Comparison of ENCODE assay signal across 22 cellular contexts in the genomic region with DNA sequence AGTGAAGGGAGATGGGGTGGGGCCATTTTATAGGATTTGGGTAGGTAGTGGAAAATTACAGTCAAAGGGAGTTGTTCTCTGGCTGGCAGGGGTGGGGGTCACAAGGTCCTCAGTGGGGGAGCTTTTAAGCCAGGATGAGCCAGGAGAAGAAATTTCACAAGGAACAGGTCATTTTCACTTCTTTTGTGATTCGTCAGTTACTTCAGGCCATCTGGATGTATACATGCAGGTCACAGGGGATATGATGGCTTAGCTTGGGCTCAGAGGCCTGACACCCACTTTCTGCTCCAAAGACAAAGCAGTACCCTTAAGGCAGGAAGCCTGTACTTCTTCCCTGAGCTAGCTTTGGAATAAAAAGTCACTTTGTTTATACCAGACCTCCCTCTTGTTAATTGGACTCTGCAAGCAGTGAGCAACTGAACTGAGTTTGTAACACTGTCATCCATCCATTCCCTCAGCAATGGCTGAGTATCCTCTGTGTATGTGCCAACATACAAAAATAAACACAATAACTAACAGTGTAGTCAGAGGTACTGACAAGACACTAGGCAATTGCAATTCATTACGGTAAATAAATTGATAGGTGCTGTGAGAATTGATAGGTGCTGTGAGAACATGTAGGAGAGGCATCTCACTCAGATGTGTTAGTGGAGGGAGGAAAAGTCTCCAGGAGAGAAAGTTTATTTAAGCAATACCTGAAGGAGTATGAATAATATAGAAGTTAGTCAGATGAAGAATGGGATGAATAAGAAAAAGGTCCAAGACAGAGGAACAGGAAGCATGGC. TPM values are rescaled to one million over a fixed set of nuclear protein-coding genes. Genes with fewer than 3 reads are reported as not detected.
DNase-seq lines count a peak whose midpoint lies in the region; ATAC-seq and TF ChIP-seq lines count a peak whose summit lies in the region.
"Had no signal": no experiment of that assay in that cellular context is flagged by ENCODE, and none has a peak within 500 bp of the region (broad histone marks: within the 10 kb centered on the region; RNA-seq: fewer than 3 reads in every experiment).

No MANE protein-coding gene starts in this region.

- H3K4me2 ChIP-seq in PC-9: no peak overlapping the region

- peak overlapping the region in 1 of 12 donors; percentile 39 for H3K27ac ChIP-seq in heart left ventricle
- H3K27ac ChIP-seq in PC-9: no peak overlapping the region
- peak overlapping the region; percentile 47 for H3K27ac ChIP-seq in iPS-18a (ENCODE audit: low read length)
- H3K27ac ChIP-seq in uterus: peak overlapping the region; percentile 75 to 91
- H3K27ac ChIP-seq: psoas muscle, testis had no signal

- no peaks in the 10 kb centered on the region for H3K9me3 ChIP-seq in heart left ventricle
- H3K9me3 ChIP-seq in PC-9 (ENCODE audit: insufficient read depth, low read depth): no peaks in the 10 kb centered on the region
- H3K9me3 ChIP-seq in iPS-18a (ENCODE audit: control insufficient read depth, low read depth, low read length): no peaks in the 10 kb centered on the region
- no peaks in the 10 kb centered on the region for H3K9me3 ChIP-seq in uterus
- H3K9me3 ChIP-seq: MG63, psoas muscle, testis had no signal

- TF ChIP-seq POLR2A in heart left ventricle (IDR thresholded peaks at IDR 0.05) (no peak), uterus (IDR thresholded peaks at IDR 0.05) (no peak)

- no peaks in the 10 kb centered on the region for H3F3A ChIP-seq in PC-9 (ENCODE audit: insufficient read depth, low read depth)

- intact Hi-C loops in heart left ventricle (cut with DNase I): loop anchor here in 1 of 10 donors (10.0 kb wide), 1 partner anchor 159 kb away; the partner anchor contains the start of gene RGS13
- intact Hi-C loops in Right ventricle myocardium inferior (cut with DNase I): no loop called here
- intact Hi-C loops in PC-9 (cut with micrococcal nuclease; ENCODE audit: unreplicated experiment): no loop called here
- intact Hi-C loops in uterus (cut with DNase I; ENCODE audit: low total_unique reads): no loop called here

- no peaks in the 10 kb centered on the region for H3K9me2 ChIP-seq in PC-9 (ENCODE audit: insufficient read depth)

- H2AFZ ChIP-seq in PC-9: 0 out of 2 replicates have a peak overlapping the region, but pooled peaks have one; percentile 26

- no peaks in the 10 kb centered on the region for H3K79me2 ChIP-seq in PC-9 (ENCODE audit: low read depth)

- 71 to 74% (median 72%) methylated on average over 2 of the region's 2 CpGs for WGBS in heart left ventricle, 4 donors

- H3K9ac ChIP-seq in iPS-18a (ENCODE audit: low read length): no peak overlapping the region

- H3K36me3 ChIP-seq in heart left ventricle (no peaks in the 10 kb centered on the region), PC-9 (ENCODE audit: low read depth) (no peaks in the 10 kb centered on the region), iPS-18a (ENCODE audit: control insufficient read depth, low read depth, low read length) (no peaks in the 10 kb centered on the region), uterus (no peaks in the 10 kb centered on the region)
- H3K36me3 ChIP-seq: MG63 had no signal

- no TSS peak for BruUV-seq in PC-9 (replicated peaks; lab: Mats Ljungman, UMichigan)

- H3K4me1 ChIP-seq in heart left ventricle (peaks cover 0 to 8% (median 0%) of the 10 kb centered on the region in 12 donors), PC-9 (replicated peaks; ENCODE audit: insufficient read depth) (no peaks in the 10 kb centered on the region), iPS-18a (ENCODE audit: control insufficient read depth, low read depth, low read length) (peaks cover 19% of the 10 kb centered on the region), uterus (peaks cover 0 to 7% of the 10 kb centered on the region in 2 donors)
- H3K4me1 ChIP-seq: psoas muscle, testis had no signal

- H3K27me3 ChIP-seq in heart left ventricle (no peaks in the 10 kb centered on the region), PC-9 (ENCODE audit: insufficient read depth, low read depth) (no peaks in the 10 kb centered on the region), iPS-18a (ENCODE audit: control insufficient read depth, insufficient read depth, low read length) (no peaks in the 10 kb centered on the region), uterus (no peaks in the 10 kb centered on the region)
- H3K27me3 ChIP-seq: MG63, testis had no signal

- peak in 3 of 4 donors; percentile 28 to 62 (median 29) for ATAC-seq in heart left ventricle
- ATAC-seq in Right ventricle myocardium inferior: no peak
- ATAC-seq in HG03520 (IDR thresholded peaks at IDR 0.05; ENCODE audit: unreplicated experiment): no peak
- ATAC-seq: activated T-cell treated with anti-CD3 and anti-CD28 coated beads, Interleukin-2, amount 50 U/mL, for 4 hours; left lobe of liver; naive thymus-derived CD4-positive, alpha-beta T cell; psoas muscle had no signal

- POLR2A ChIA-PET in PC-9 (lab: Charles Lee; ENCODE audit: unreplicated experiment): no interaction called here

- CTCF ChIA-PET in PC-9 (lab: Charles Lee): interaction anchor here (0.7 kb wide), 1 partner anchor 119 kb away, joined by 3 read pairs; no protein-coding TSS in a partner anchor

- DNase-seq in heart left ventricle: no peak
- DNase-seq in Right ventricle myocardium inferior (ENCODE audit: missing footprints): no peak
- no peak for DNase-seq in PC-9
- no peak for DNase-seq in uterus
- no peak for DNase-seq in effector CD8-positive, alpha-beta T cell (lab: John Stamatoyannopoulos, UW)
- no peak for DNase-seq in KG1 (lab: John Stamatoyannopoulos, UW)
- DNase-seq: 8988T; activated CD4-positive, alpha-beta T cell treated with anti-CD3 and anti-CD28 coated beads for 4 hours; activated T-cell treated with anti-CD3 and anti-CD28 coated beads, Interleukin-2, amount 50 U/mL, for 4 hours; CD4-positive, CD25-positive, alpha-beta regulatory T cell; GOT3; MG63; naive thymus-derived CD4-positive, alpha-beta T cell; NCI-H1417 treated with DMSO at 0.1 percent for 48 hours; NCI-H82; nucleus accumbens; psoas muscle; stimulated activated naive CD4-positive, alpha-beta T cell treated with Interleukin-2 at 50 U/mL for 16 hours; testis had no signal

- no peaks in the 10 kb centered on the region for H4K20me1 ChIP-seq in PC-9 (ENCODE audit: insufficient read depth)

- TF ChIP-seq CTCF in heart left ventricle (IDR thresholded peaks at IDR 0.05) (no peak), PC-9 (conservative IDR thresholded peaks at IDR 0.05) (no peak), uterus (IDR thresholded peaks at IDR 0.05) (no peak)

- H3K4me3 ChIP-seq in heart left ventricle: no peak overlapping the region
- H3K4me3 ChIP-seq in PC-9: no peak overlapping the region
- H3K4me3 ChIP-seq in iPS-18a (ENCODE audit: low read length): peak overlapping the region; percentile 9
- H3K4me3 ChIP-seq in uterus: no peak overlapping the region
- H3K4me3 ChIP-seq: MG63, psoas muscle, testis had no signal

RNA-seq across cellular contexts. Expression of gene RGS2, which starts 14.7 kb away (rescaled TPM):
- total RNA-seq in heart left ventricle: 10 to 100 TPM in 4 of 9 donors, 1 to 10 TPM in 5; 7.6 to 32.6 (median 9.8) TPM
- 10 to 100 TPM; 20.5 to 25.7 TPM for polyA plus RNA-seq in heart left ventricle
- total RNA-seq in Right ventricle myocardium inferior: 19.4 TPM
- total RNA-seq in PC-9 (2021): 0.50 and 1.4 TPM in 2 replicates
- total RNA-seq in uterus: 100 to 1,000 TPM; 103 to 164 (median 134) TPM

Comparison
In these comparisons a context has a peak if more than half of its experiments do, and no peak if none do; other contexts are left out.
1. ATAC-seq: peak in heart left ventricle (3 of 4); none in Right ventricle myocardium inferior (single experiment) and HG03520 (single experiment).